In genomic region chr10:60335708-60336107, GRCh38 we compare ENCODE assay signal across 11 cellular contexts. TPM values are rescaled to one million over a fixed set of nuclear protein-coding genes. Genes with fewer than 3 reads are reported as not detected.
DNase-seq lines count a peak whose midpoint lies in the region; ATAC-seq, FAIRE-seq and TF ChIP-seq lines count a peak whose summit lies in the region.
"Had no signal": no experiment of that assay in that cellular context is flagged by ENCODE, and none has a peak within 500 bp of the region (broad histone marks: within the 10 kb centered on the region; RNA-seq: fewer than 3 reads in every experiment).

No MANE protein-coding gene starts in this region.

- H4K20me1 ChIP-seq in K562 (replicated peaks; ENCODE audit: control insufficient read depth, insufficient read depth, low read length) (no peaks in the 10 kb centered on the region), osteoblast (ENCODE audit: insufficient read depth, low read length) (no peaks in the 10 kb centered on the region)

- peak; percentile 69 for FAIRE-seq in K562 (lab: Jason Lieb, UNC)

- no peak overlapping the region for H3K4me3 ChIP-seq in K562
- H3K4me3 ChIP-seq in osteoblast (ENCODE audit: insufficient read depth, low read length): no peak overlapping the region
- H3K4me3 ChIP-seq in ascending aorta: no peak overlapping the region

- TF ChIP-seq CTCF in GM12873 (IDR thresholded peaks at IDR 0.05; ENCODE audit: insufficient read depth, low read depth, low read length, missing control alignments) (peak; percentile 27), K562 (IDR thresholded peaks at IDR 0.05 in 2 of 3, conservative IDR thresholded peaks at IDR 0.05 in 1 of 3; ENCODE audit: insufficient read depth in 2 of 3, low read depth in 1 of 3, low read length in 3 of 3) (peak; percentile 47 to 74 (median 55)), osteoblast (IDR thresholded peaks at IDR 0.05; ENCODE audit: extremely low read depth, low read depth, low read length) (peak; percentile 40), ascending aorta (IDR thresholded peaks at IDR 0.05) (peak in 1 of 3 experiments; percentile 20)

- H3K9ac ChIP-seq in K562 (ENCODE audit: insufficient read depth in 1 of 2, low read depth in 2 of 2, low read length in 2 of 2): no peak overlapping the region

- peak; percentile 79 to 86 for TF ChIP-seq RAD21 in K562 (CRISPR knock-in tag; conservative IDR thresholded peaks at IDR 0.05 in 1 of 2, IDR thresholded peaks at IDR 0.05 in 1 of 2)

- TF ChIP-seq POLR2A in K562 (conservative IDR thresholded peaks at IDR 0.05): no peak

- no TSS peak for BruUV-seq in K562 (replicated peaks; lab: Mats Ljungman, UMichigan)

- 0 out of 2 replicates have a peak overlapping the region, but pooled peaks have one; percentile 19 for H2AFZ ChIP-seq in K562 (ENCODE audit: low read depth, low read length)
- no peak overlapping the region for H2AFZ ChIP-seq in osteoblast (ENCODE audit: low read length)

- peak; percentile 88 for ATAC-seq in K562
- ATAC-seq: activated T-cell treated with anti-CD3 and anti-CD28 coated beads, Interleukin-2, amount 50 U/mL, for 4 hours; left cardiac atrium; stimulated activated effector memory CD8-positive, alpha-beta T cell treated with anti-CD3 and anti-CD28 coated beads, Interleukin-12 subunit alpha, Interleukin-12 subunit beta, amount 100 ng/mL, for 72 hours; T-cell had no signal

- no peaks in the 10 kb centered on the region for H3K27me3 ChIP-seq in K562 (ENCODE audit: control insufficient read depth in 2 of 2, insufficient read depth in 2 of 2, low read length in 2 of 2)
- no peaks in the 10 kb centered on the region for H3K27me3 ChIP-seq in osteoblast (ENCODE audit: insufficient read depth, low read length)
- no peaks in the 10 kb centered on the region for H3K27me3 ChIP-seq in ascending aorta

- H3K36me3 ChIP-seq in K562 (ENCODE audit: control insufficient read depth, insufficient read depth, low read length) (no peaks in the 10 kb centered on the region), osteoblast (ENCODE audit: insufficient read depth, low read length) (no peaks in the 10 kb centered on the region), ascending aorta (no peaks in the 10 kb centered on the region)

- POLR2A ChIA-PET in K562 (lab: Yijun Ruan, JAX): interaction anchor here (0.9 to 1.2 kb wide), 5 partner anchors 13 to 65 kb away, joined by 3 to 6 read pairs (median 3); no protein-coding TSS in a partner anchor

- 27% methylated on average over 5 of the region's 5 CpGs for WGBS in K562 (ENCODE audit: insufficient coverage, low coverage, missing lambda C conversion rate)

- H3K9me3 ChIP-seq in K562 (replicated peaks; ENCODE audit: control insufficient read depth, insufficient read depth, low read depth, low read length) (no peaks in the 10 kb centered on the region), osteoblast (ENCODE audit: low read depth, low read length) (no peaks in the 10 kb centered on the region), ascending aorta (no peaks in the 10 kb centered on the region)

- H3K79me2 ChIP-seq in K562 (ENCODE audit: control insufficient read depth, insufficient read depth, low read length) (no peaks in the 10 kb centered on the region), osteoblast (ENCODE audit: insufficient read depth, low read length) (no peaks in the 10 kb centered on the region)

- intact Hi-C loops in K562 (cut with micrococcal nuclease) (loop anchor here (1.0 to 10.0 kb wide), 3 partner anchors 98 to 309 kb away; no protein-coding TSS in a partner anchor), ascending aorta (cut with DNase I) (no loop called here)

- no peaks in the 10 kb centered on the region for H3K9me1 ChIP-seq in K562 (ENCODE audit: control insufficient read depth, insufficient read depth, low read length)

- H3K4me1 ChIP-seq in K562 (replicated peaks in 1 of 2; ENCODE audit: control insufficient read depth in 2 of 2, insufficient read depth in 2 of 2, low read length in 2 of 2) (no peaks in the 10 kb centered on the region), osteoblast (ENCODE audit: insufficient read depth, low read length) (peaks cover 9% of the 10 kb centered on the region), ascending aorta (no peaks in the 10 kb centered on the region)

- CTCF ChIA-PET in K562 (lab: Yijun Ruan, JAX; ENCODE audit: low intra/inter-chr PET ratio): interaction anchor here (0.6 to 1.7 kb wide), 2 partner anchors 98 to 99 kb away, joined by 3 to 7 read pairs; no protein-coding TSS in a partner anchor

- DNase-seq in HuH-7 (ENCODE audit: low spot score): peak; percentile 6
- DNase-seq in K562 (ENCODE audit: extremely low read depth in 1 of 4, low spot score in 3 of 4): peak in 1 of 4 experiments; percentile 56
- no peak for DNase-seq in osteoblast (ENCODE audit: insufficient read length, low spot score, missing footprints)
- no peak for DNase-seq in SK-N-DZ (ENCODE audit: low spot score)
- DNase-seq in ascending aorta (ENCODE audit: low spot score in 2 of 2): no peak
- DNase-seq in NK-92 treated with Interleukin-12 subunit alpha and Interleukin-12 subunit beta, amount 100 ng/mL, for 24 hours (lab: John Stamatoyannopoulos, UW): no peak
- DNase-seq: activated T-cell treated with anti-CD3 and anti-CD28 coated beads, Interleukin-2, amount 50 U/mL, for 4 hours; left cardiac atrium; T-cell had no signal

- H3K27ac ChIP-seq in K562 (ENCODE audit: extremely low read depth, low read depth, low read length) (no peak overlapping the region), osteoblast (ENCODE audit: low read depth, low read length) (no peak overlapping the region), ascending aorta (no peak overlapping the region)

- in situ Hi-C loops in K562 (cut with MboI): no loop called here

- H3K4me2 ChIP-seq in K562 (ENCODE audit: insufficient read depth, low read length) (no peak overlapping the region), osteoblast (ENCODE audit: insufficient read depth, low read length) (no peak overlapping the region)

- TF ChIP-seq EP300 in K562 (IDR thresholded peaks at IDR 0.05; ENCODE audit: low read length): no peak

TF ChIP-seq in K562, 482 proteins besides CTCF, POLR2A, EP300 and RAD21:
- TF ChIP-seq ZZZ3 (IDR thresholded peaks at IDR 0.05) (no peak), DEAF1 (CRISPR knock-in tag; IDR thresholded peaks at IDR 0.05) (peak; percentile 51; the same call in 1 of the 2 replicates), MAZ (CRISPR knock-in tag; conservative IDR thresholded peaks at IDR 0.05 in 1 of 2, IDR thresholded peaks at IDR 0.05 in 1 of 2) (peak in 1 of 2 experiments; percentile 22; a peak in 1 of 4 replicates), FOXJ2 (tag; IDR thresholded peaks at IDR 0.05) (peak; percentile 60; the same call in 1 of the 2 replicates)

RNA-seq across cellular contexts. Expression of gene ANK3, which starts 54.0 kb away (rescaled TPM):
- 130 and 187 TPM in 2 replicates for total RNA-seq in K562 (2011; cell fraction: chromatin; rRNA removed; ENCODE audit: low replicate concordance)
- 41.4 and 51.2 TPM in 2 replicates for total RNA-seq in K562 (2011; cell fraction: nucleolus; rRNA removed)
- 79.8 and 105 TPM in 2 replicates for total RNA-seq in K562 (2011; cell fraction: nucleoplasm; rRNA removed)
- total RNA-seq in K562 (2014; rRNA removed) (11.9 and 16.0 TPM in 2 replicates), K562 (2014; rRNA removed; fragmentation: Illumina TruSeq; extraction: Trizol) (25.2 and 32.8 TPM in 2 replicates), K562 (2015; rRNA removed; fragmentation: Illumina TruSeq; extraction: Trizol) (24.9 and 28.4 TPM in 2 replicates), K562 (2021) (25.0 and 32.3 TPM in 2 replicates), osteoblast (44.5 and 58.0 TPM in 2 replicates), ascending aorta (28.3 TPM)
- polyA plus RNA-seq in K562 (2011; rRNA removed) (3.2 and 17.9 TPM in 2 replicates), K562 (2014; fragmentation: Illumina TruSeq; extraction: Trizol) (23.9 and 24.4 TPM in 2 replicates), K562 (2014; fragmentation: Nextera tagmentation; extraction: Ambion mirVana) (10 to 100 TPM in 1 of 2 experiments, 1 to 10 TPM in 1; 10.0 to 10.5 TPM), K562 (2014; rRNA removed) (15.0 and 17.0 TPM in 2 replicates)
- 1.3 and 6.8 TPM in 2 replicates for polyA plus RNA-seq in K562 (2011; cell fraction: cytosol; rRNA removed)
- polyA plus RNA-seq in K562 (2011; cell fraction: nucleus; rRNA removed): 3.0 and 17.5 TPM in 2 replicates
- polyA plus RNA-seq in K562 (2012): 18.0 and 29.8 TPM in 2 replicates
- 11.4 and 62.0 TPM in 2 replicates for polyA minus RNA-seq in K562 (2011; rRNA and poly(A)+ RNA removed)
- 3.7 and 14.5 TPM in 2 replicates for polyA minus RNA-seq in K562 (2011; cell fraction: cytosol; rRNA and poly(A)+ RNA removed)
- 15.2 and 44.4 TPM in 2 replicates for polyA minus RNA-seq in K562 (2011; cell fraction: nucleus; rRNA and poly(A)+ RNA removed)
- 11.4 and 21.2 TPM in 2 replicates for polyA plus RNA-seq in SK-N-DZ (2014; cell fraction: cytosol; rRNA removed)
- polyA plus RNA-seq in SK-N-DZ (2014; cell fraction: nucleus; rRNA removed): 24.5 and 38.8 TPM in 2 replicates
